ENCODE assay signal across 1 cellular context in the genomic region with DNA sequence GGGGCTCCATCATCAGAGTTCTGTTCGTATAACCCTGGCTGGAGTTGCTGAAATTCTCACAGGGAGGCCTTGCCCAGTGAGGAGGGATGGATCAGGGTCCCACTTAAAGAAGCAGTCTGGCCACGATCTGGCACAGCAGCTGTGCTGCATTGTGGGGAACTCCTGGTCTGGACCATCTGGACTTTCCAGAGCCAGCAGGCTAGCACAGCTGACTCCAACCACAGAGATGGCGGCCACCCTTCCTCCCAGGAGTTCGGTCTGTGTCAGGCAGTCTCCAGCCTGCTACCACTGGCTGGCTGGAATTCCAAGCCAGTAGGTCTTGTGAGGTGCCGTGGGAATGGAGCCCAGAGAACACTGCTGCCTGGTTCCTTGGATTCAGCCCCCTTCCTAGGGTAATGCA.
TF ChIP-seq lines count a peak whose summit lies in the region.

No MANE protein-coding gene starts in this region.

TF ChIP-seq in K562, 482 proteins besides CTCF, POLR2A, EP300 and RAD21 (continued from another document):
- TF ChIP-seq, protein P1, sequence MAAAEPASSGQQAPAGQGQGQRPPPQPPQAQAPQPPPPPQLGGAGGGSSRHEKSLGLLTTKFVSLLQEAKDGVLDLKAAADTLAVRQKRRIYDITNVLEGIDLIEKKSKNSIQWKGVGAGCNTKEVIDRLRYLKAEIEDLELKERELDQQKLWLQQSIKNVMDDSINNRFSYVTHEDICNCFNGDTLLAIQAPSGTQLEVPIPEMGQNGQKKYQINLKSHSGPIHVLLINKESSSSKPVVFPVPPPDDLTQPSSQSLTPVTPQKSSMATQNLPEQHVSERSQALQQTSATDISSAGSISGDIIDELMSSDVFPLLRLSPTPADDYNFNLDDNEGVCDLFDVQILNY (CRISPR knock-in tag; IDR thresholded peaks at IDR 0.05): no peak
- no peak for TF ChIP-seq HNRNPL (IDR thresholded peaks at IDR 0.05; ENCODE audit: low read depth, low read length)
